Comparison of ENCODE assay signal across 8 cellular contexts in genomic region chr6:61675734-61676133, GRCh38.
"Had no signal": no experiment of that assay in that cellular context is flagged by ENCODE, and none has a peak within 500 bp of the region (broad histone marks: within the 10 kb centered on the region; RNA-seq: fewer than 3 reads in every experiment).

No MANE protein-coding gene starts in this region.

- FAIRE-seq: H54, HTR-8/SVneo had no signal

- H3K4me2 ChIP-seq: KMS-11 had no signal

- H3K9ac ChIP-seq: GM23248, KMS-11 had no signal

- H2AFZ ChIP-seq: GM23248 had no signal

- H3K27ac Mint-ChIP-seq: H9 had no signal

- H3K4me3 ChIP-seq: GM23248 had no signal

- H3K4me3 Mint-ChIP-seq: H9 had no signal

- H3K27ac ChIP-seq: GM23248, KMS-11 had no signal

- DNase-seq: GM23248, GOT3, H9, HCEC 1CT, KBM-7 had no signal
